Comparison of ENCODE assay signal across 2 cellular contexts in genomic region chr7:13801669-13802068, GRCh38.
TF ChIP-seq lines count a peak whose summit lies in the region.

No MANE protein-coding gene starts in this region.

TF ChIP-seq in SK-N-SH, 30 proteins besides CTCF, POLR2A, EP300 and RAD21 (continued from another document):
- TF ChIP-seq USF1 (IDR thresholded peaks at IDR 0.05; ENCODE audit: borderline replicate concordance, low read depth): no peak

TF ChIP-seq in SK-N-SH treated with all-trans-retinoic acid at 6 μM for 48 hours, 23 proteins besides CTCF, POLR2A, EP300 and RAD21 (continued from another document):
- TF ChIP-seq POU6F1 (CRISPR knock-in tag; IDR thresholded peaks at IDR 0.05; ENCODE audit: borderline replicate concordance, low read depth): no peak
- no peak for TF ChIP-seq TSHZ2 (CRISPR knock-in tag; IDR thresholded peaks at IDR 0.05)
- no peak for TF ChIP-seq ZFP3 (CRISPR knock-in tag; IDR thresholded peaks at IDR 0.05)
- no peak for TF ChIP-seq TOX (CRISPR knock-in tag; IDR thresholded peaks at IDR 0.05; ENCODE audit: borderline replicate concordance)
- no peak for TF ChIP-seq RARB (CRISPR knock-in tag; IDR thresholded peaks at IDR 0.05)
